ENCODE assay signal across 8 cellular contexts in genomic region chr7:21352540-21353387, GRCh38.
DNase-seq lines count a peak whose midpoint lies in the region; ATAC-seq, FAIRE-seq and TF ChIP-seq lines count a peak whose summit lies in the region.

No MANE protein-coding gene starts in this region.

- peak; percentile 42 for DNase-seq in activated naive CD4-positive, alpha-beta T cell treated with anti-CD3 and anti-CD28 coated beads, Interleukin-2, amount 10 ng/mL, durations not matched to agents 7 days and 5 days
- no peak for DNase-seq in activated naive CD4-positive, alpha-beta T cell treated with anti-CD3 and anti-CD28 coated beads, Interleukin-2, amount 50 U/mL, for 16 hours
- DNase-seq in RPMI8226 (peak; percentile 76), neural progenitor cell (ENCODE audit: low spot score) (no peak), HuH-7.5 (ENCODE audit: low spot score) (no peak), kidney (no peak), Right ventricle myocardium superior (no peak)

- H3K9me3 Mint-ChIP-seq in activated naive CD4-positive, alpha-beta T cell treated with anti-CD3 and anti-CD28 coated beads, Interleukin-2, amount 10 ng/mL, durations not matched to agents 7 days and 5 days, result peaks cover 10% of the 10 kb centered on the region
- peaks cover 2% of the 10 kb centered on the region for H3K9me3 Mint-ChIP-seq in neural progenitor cell

- H3K4me2 ChIP-seq in neural progenitor cell, result no peak overlapping the region

- peak overlapping the region; percentile 96 for H3K27ac Mint-ChIP-seq in activated naive CD4-positive, alpha-beta T cell treated with anti-CD3 and anti-CD28 coated beads, Interleukin-2, amount 10 ng/mL, durations not matched to agents 7 days and 5 days
- H3K27ac Mint-ChIP-seq in neural progenitor cell, result no peak overlapping the region

- H3K36me3 ChIP-seq in neural progenitor cell (no peaks in the 10 kb centered on the region), kidney (ENCODE audit: control insufficient read depth in 1 of 2, insufficient read depth in 2 of 2, low read length in 2 of 2) (no peaks in the 10 kb centered on the region)

- intact Hi-C loops in kidney (cut with DNase I) (no loop called here), Right ventricle myocardium superior (cut with DNase I) (no loop called here)

- TF ChIP-seq CTCF in neural progenitor cell (IDR thresholded peaks at IDR 0.05) (no peak), kidney (IDR thresholded peaks at IDR 0.05; ENCODE audit: borderline replicate concordance, extremely low read depth, insufficient read depth) (no peak)

- CTCF ChIA-PET in activated naive CD4-positive, alpha-beta T cell treated with anti-CD3 and anti-CD28 coated beads, Interleukin-2, amount 10 ng/mL, durations not matched to agents 7 days and 5 days (lab: Charles Lee), result interaction anchor here (0.7 to 2.0 kb wide), 4 partner anchors 22 to 90 kb away, joined by 3 to 11 read pairs (median 4); partner anchors contain the start of gene SP4

- no peaks in the 10 kb centered on the region for H3K27me3 ChIP-seq in neural progenitor cell

- H3K9me3 ChIP-seq in neural progenitor cell (ENCODE audit: low read depth), result no peaks in the 10 kb centered on the region
- H3K9me3 ChIP-seq in kidney (ENCODE audit: control insufficient read depth in 1 of 2, low read length in 2 of 2), result no peaks in the 10 kb centered on the region

- H3K4me3 Mint-ChIP-seq in activated naive CD4-positive, alpha-beta T cell treated with anti-CD3 and anti-CD28 coated beads, Interleukin-2, amount 10 ng/mL, durations not matched to agents 7 days and 5 days, result peak overlapping the region; percentile 61
- no peak overlapping the region for H3K4me3 Mint-ChIP-seq in neural progenitor cell

- peaks cover 11% of the 10 kb centered on the region for H3K36me3 Mint-ChIP-seq in activated naive CD4-positive, alpha-beta T cell treated with anti-CD3 and anti-CD28 coated beads, Interleukin-2, amount 10 ng/mL, durations not matched to agents 7 days and 5 days
- no peaks in the 10 kb centered on the region for H3K36me3 Mint-ChIP-seq in neural progenitor cell

- peaks cover 73% of the 10 kb centered on the region for H3K4me1 Mint-ChIP-seq in activated naive CD4-positive, alpha-beta T cell treated with anti-CD3 and anti-CD28 coated beads, Interleukin-2, amount 10 ng/mL, durations not matched to agents 7 days and 5 days
- no peaks in the 10 kb centered on the region for H3K4me1 Mint-ChIP-seq in neural progenitor cell

- FAIRE-seq in kidney (lab: Jason Lieb, UNC), result no peak

- ATAC-seq in HG03039 (IDR thresholded peaks at IDR 0.05; ENCODE audit: unreplicated experiment), result peak; percentile 80
- no peak for ATAC-seq in Right ventricle myocardium superior (ENCODE audit: poor library complexity)

- H3K79me2 ChIP-seq in neural progenitor cell (ENCODE audit: low read depth), result no peaks in the 10 kb centered on the region

- no peaks in the 10 kb centered on the region for H3K27me3 Mint-ChIP-seq in activated naive CD4-positive, alpha-beta T cell treated with anti-CD3 and anti-CD28 coated beads, Interleukin-2, amount 10 ng/mL, durations not matched to agents 7 days and 5 days
- no peaks in the 10 kb centered on the region for H3K27me3 Mint-ChIP-seq in neural progenitor cell (ENCODE audit: insufficient read depth, low read depth)

- H3K4me1 ChIP-seq in neural progenitor cell (no peaks in the 10 kb centered on the region), kidney (ENCODE audit: control insufficient read depth in 1 of 2, insufficient read depth in 1 of 2, low read depth in 1 of 2, low read length in 2 of 2) (no peaks in the 10 kb centered on the region)

- no peak overlapping the region for H3K4me3 ChIP-seq in neural progenitor cell
- no peak overlapping the region for H3K4me3 ChIP-seq in kidney (ENCODE audit: low read length in 2 of 2)

- no peak overlapping the region for H3K27ac ChIP-seq in neural progenitor cell
- no peak overlapping the region for H3K27ac ChIP-seq in kidney (ENCODE audit: low read depth in 2 of 2, low read length in 2 of 2)

- H3K9ac ChIP-seq in neural progenitor cell, result no peak overlapping the region
- H3K9ac ChIP-seq in kidney (ENCODE audit: low read length in 2 of 2), result no peak overlapping the region

- no peaks in the 10 kb centered on the region for H4K20me1 ChIP-seq in neural progenitor cell (ENCODE audit: low read depth)

- no peaks in the 10 kb centered on the region for H3F3A ChIP-seq in neural progenitor cell (ENCODE audit: low read depth)

- peak overlapping the region; percentile 53 for H2AFZ ChIP-seq in neural progenitor cell (replicated peaks)

Comparison
In these comparisons a context has a peak if more than half of its experiments do, and no peak if none do; other contexts are left out.
1. DNase-seq: peak in activated naive CD4-positive, alpha-beta T cell treated with anti-CD3 and anti-CD28 coated beads, Interleukin-2, amount 10 ng/mL, durations not matched to agents 7 days and 5 days (single experiment) and RPMI8226 (single experiment); none in activated naive CD4-positive, alpha-beta T cell treated with anti-CD3 and anti-CD28 coated beads, Interleukin-2, amount 50 U/mL, for 16 hours (single experiment), neural progenitor cell (single experiment), HuH-7.5 (single experiment), kidney (single experiment) and Right ventricle myocardium superior (single experiment).